ENCODE assay signal across 1 cellular context in the genomic region with DNA sequence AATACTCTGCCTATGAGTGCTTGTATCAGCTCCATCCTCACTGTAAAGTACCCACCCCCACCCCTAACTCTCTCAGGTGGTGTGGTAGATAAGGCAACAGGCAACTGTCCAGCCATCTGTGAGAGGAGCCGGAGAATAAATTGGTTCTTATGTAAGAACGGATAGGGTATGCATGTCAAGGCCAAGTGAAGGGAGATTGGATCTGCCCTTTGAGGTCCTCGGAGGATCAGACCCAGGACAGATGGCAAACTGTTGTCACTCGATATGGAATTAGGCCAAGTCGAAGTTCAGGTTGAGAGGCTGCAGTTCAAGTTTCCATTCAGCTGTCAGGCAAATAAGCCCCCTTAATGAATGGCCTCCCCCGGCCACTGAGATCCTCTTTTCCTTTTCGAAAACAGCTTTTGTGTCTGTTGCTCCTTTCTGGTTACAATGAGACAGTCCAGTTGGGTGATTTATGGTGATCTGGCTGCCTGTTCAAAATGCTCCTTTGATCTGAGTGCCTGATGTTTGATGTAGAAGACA.
TF ChIP-seq lines count a peak whose summit lies in the region.

No MANE protein-coding gene starts in this region.

TF ChIP-seq in K562, 482 proteins besides CTCF, POLR2A, EP300 and RAD21 (continued from another document and continues in another):
- TF ChIP-seq, protein P1, sequence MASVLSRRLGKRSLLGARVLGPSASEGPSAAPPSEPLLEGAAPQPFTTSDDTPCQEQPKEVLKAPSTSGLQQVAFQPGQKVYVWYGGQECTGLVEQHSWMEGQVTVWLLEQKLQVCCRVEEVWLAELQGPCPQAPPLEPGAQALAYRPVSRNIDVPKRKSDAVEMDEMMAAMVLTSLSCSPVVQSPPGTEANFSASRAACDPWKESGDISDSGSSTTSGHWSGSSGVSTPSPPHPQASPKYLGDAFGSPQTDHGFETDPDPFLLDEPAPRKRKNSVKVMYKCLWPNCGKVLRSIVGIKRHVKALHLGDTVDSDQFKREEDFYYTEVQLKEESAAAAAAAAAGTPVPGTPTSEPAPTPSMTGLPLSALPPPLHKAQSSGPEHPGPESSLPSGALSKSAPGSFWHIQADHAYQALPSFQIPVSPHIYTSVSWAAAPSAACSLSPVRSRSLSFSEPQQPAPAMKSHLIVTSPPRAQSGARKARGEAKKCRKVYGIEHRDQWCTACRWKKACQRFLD (CRISPR knock-in tag; IDR thresholded peaks at IDR 0.05), result peak; percentile 89
- TF ChIP-seq, protein P2, sequence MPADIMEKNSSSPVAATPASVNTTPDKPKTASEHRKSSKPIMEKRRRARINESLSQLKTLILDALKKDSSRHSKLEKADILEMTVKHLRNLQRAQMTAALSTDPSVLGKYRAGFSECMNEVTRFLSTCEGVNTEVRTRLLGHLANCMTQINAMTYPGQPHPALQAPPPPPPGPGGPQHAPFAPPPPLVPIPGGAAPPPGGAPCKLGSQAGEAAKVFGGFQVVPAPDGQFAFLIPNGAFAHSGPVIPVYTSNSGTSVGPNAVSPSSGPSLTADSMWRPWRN (IDR thresholded peaks at IDR 0.05; ENCODE audit: low read depth), result peak; percentile 93
- TF ChIP-seq, protein P3, sequence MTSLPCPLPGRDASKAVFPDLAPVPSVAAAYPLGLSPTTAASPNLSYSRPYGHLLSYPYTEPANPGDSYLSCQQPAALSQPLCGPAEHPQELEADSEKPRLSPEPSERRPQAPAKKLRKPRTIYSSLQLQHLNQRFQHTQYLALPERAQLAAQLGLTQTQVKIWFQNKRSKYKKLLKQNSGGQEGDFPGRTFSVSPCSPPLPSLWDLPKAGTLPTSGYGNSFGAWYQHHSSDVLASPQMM (CRISPR knock-in tag; IDR thresholded peaks at IDR 0.05), result no peak
- peak; percentile 86; the same call in 1 of the 2 replicates for TF ChIP-seq TARDBP (IDR thresholded peaks at IDR 0.05)
- TF ChIP-seq, protein P4, sequence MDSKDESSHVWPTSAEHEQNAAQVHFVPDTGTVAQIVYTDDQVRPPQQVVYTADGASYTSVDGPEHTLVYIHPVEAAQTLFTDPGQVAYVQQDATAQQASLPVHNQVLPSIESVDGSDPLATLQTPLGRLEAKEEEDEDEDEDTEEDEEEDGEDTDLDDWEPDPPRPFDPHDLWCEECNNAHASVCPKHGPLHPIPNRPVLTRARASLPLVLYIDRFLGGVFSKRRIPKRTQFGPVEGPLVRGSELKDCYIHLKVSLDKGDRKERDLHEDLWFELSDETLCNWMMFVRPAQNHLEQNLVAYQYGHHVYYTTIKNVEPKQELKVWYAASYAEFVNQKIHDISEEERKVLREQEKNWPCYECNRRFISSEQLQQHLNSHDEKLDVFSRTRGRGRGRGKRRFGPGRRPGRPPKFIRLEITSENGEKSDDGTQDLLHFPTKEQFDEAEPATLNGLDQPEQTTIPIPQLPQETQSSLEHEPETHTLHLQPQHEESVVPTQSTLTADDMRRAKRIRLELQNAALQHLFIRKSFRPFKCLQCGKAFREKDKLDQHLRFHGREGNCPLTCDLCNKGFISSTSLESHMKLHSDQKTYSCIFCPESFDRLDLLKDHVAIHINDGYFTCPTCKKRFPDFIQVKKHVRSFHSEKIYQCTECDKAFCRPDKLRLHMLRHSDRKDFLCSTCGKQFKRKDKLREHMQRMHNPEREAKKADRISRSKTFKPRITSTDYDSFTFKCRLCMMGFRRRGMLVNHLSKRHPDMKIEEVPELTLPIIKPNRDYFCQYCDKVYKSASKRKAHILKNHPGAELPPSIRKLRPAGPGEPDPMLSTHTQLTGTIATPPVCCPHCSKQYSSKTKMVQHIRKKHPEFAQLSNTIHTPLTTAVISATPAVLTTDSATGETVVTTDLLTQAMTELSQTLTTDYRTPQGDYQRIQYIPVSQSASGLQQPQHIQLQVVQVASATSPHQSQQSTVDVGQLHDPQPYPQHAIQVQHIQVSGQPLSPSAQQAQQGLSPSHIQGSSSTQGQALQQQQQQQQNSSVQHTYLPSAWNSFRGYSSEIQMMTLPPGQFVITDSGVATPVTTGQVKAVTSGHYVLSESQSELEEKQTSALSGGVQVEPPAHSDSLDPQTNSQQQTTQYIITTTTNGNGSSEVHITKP (IDR thresholded peaks at IDR 0.05; ENCODE audit: partially characterized antibody), result peak; percentile 92
- TF ChIP-seq CREM (IDR thresholded peaks at IDR 0.05; ENCODE audit: low read depth), result peak; percentile 83
- TF ChIP-seq CHD2 (IDR thresholded peaks at IDR 0.05; ENCODE audit: low read depth, low read length), result no peak
- TF ChIP-seq TOE1 (IDR thresholded peaks at IDR 0.05; ENCODE audit: borderline replicate concordance), result peak; percentile 69; the same call in 1 of the 2 replicates
- TF ChIP-seq TOE1 (CRISPR knock-in tag; IDR thresholded peaks at IDR 0.05; ENCODE audit: borderline replicate concordance, low read depth), result no peak
- no peak for TF ChIP-seq MCM2 (IDR thresholded peaks at IDR 0.05; ENCODE audit: low read depth)
- 0 out of 2 replicates have a peak, but pooled peaks have one; percentile 16 for TF ChIP-seq DIDO1 (tag; IDR thresholded peaks at IDR 0.05; ENCODE audit: low read depth)
- TF ChIP-seq CSDE1 (IDR thresholded peaks at IDR 0.05), result no peak
- no peak for TF ChIP-seq ZNF717 (CRISPR knock-in tag; IDR thresholded peaks at IDR 0.05)
- no peak for TF ChIP-seq NR2C2 (CRISPR knock-in tag; IDR thresholded peaks at IDR 0.05)
- peak; percentile 74; the same call in 1 of the 2 replicates for TF ChIP-seq NR2C2 (tag; IDR thresholded peaks at IDR 0.05)
- TF ChIP-seq, protein P5, sequence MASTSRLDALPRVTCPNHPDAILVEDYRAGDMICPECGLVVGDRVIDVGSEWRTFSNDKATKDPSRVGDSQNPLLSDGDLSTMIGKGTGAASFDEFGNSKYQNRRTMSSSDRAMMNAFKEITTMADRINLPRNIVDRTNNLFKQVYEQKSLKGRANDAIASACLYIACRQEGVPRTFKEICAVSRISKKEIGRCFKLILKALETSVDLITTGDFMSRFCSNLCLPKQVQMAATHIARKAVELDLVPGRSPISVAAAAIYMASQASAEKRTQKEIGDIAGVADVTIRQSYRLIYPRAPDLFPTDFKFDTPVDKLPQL (IDR thresholded peaks at IDR 0.05; ENCODE audit: extremely low read depth, insufficient read length), result no peak
- peak; percentile 96 for TF ChIP-seq DMBX1 (CRISPR knock-in tag; IDR thresholded peaks at IDR 0.05; ENCODE audit: borderline replicate concordance)
- 0 out of 2 replicates have a peak, but pooled peaks have one; percentile 37 for TF ChIP-seq ZNF707 (CRISPR knock-in tag; conservative IDR thresholded peaks at IDR 0.05)
- 0 out of 2 replicates have a peak, but pooled peaks have one; percentile 41 for TF ChIP-seq TEAD2 (tag; IDR thresholded peaks at IDR 0.05)
- TF ChIP-seq, protein P6, sequence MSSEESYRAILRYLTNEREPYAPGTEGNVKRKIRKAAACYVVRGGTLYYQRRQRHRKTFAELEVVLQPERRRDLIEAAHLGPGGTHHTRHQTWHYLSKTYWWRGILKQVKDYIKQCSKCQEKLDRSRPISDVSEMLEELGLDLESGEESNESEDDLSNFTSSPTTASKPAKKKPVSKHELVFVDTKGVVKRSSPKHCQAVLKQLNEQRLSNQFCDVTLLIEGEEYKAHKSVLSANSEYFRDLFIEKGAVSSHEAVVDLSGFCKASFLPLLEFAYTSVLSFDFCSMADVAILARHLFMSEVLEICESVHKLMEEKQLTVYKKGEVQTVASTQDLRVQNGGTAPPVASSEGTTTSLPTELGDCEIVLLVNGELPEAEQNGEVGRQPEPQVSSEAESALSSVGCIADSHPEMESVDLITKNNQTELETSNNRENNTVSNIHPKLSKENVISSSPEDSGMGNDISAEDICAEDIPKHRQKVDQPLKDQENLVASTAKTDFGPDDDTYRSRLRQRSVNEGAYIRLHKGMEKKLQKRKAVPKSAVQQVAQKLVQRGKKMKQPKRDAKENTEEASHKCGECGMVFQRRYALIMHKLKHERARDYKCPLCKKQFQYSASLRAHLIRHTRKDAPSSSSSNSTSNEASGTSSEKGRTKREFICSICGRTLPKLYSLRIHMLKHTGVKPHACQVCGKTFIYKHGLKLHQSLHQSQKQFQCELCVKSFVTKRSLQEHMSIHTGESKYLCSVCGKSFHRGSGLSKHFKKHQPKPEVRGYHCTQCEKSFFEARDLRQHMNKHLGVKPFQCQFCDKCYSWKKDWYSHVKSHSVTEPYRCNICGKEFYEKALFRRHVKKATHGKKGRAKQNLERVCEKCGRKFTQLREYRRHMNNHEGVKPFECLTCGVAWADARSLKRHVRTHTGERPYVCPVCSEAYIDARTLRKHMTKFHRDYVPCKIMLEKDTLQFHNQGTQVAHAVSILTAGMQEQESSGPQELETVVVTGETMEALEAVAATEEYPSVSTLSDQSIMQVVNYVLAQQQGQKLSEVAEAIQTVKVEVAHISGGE (CRISPR knock-in tag; IDR thresholded peaks at IDR 0.05), result peak in 1 of 3 experiments; percentile 79; a peak in 1 of 6 replicates
- peak; percentile 24; the same call in 1 of the 2 replicates for TF ChIP-seq JUN (IDR thresholded peaks at IDR 0.05; ENCODE audit: borderline replicate concordance, low read depth, low read length)
- TF ChIP-seq JUN (CRISPR knock-in tag; IDR thresholded peaks at IDR 0.05; ENCODE audit: borderline replicate concordance), result no peak
- peak; percentile 91 for TF ChIP-seq NFATC3 (IDR thresholded peaks at IDR 0.05)
- no peak for TF ChIP-seq RBBP5 (IDR thresholded peaks at IDR 0.05; ENCODE audit: borderline replicate concordance, insufficient read depth, low read length, poor library complexity, severe bottlenecking)
- TF ChIP-seq, protein P7, sequence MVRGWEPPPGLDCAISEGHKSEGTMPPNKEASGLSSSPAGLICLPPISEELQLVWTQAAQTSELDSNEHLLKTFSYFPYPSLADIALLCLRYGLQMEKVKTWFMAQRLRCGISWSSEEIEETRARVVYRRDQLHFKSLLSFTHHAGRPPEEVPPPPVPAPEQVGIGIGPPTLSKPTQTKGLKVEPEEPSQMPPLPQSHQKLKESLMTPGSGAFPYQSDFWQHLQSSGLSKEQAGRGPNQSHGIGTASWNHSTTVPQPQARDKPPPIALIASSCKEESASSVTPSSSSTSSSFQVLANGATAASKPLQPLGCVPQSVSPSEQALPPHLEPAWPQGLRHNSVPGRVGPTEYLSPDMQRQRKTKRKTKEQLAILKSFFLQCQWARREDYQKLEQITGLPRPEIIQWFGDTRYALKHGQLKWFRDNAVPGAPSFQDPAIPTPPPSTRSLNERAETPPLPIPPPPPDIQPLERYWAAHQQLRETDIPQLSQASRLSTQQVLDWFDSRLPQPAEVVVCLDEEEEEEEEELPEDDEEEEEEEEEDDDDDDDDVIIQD (CRISPR knock-in tag; IDR thresholded peaks at IDR 0.05), result no peak
- TF ChIP-seq ETV5 (CRISPR knock-in tag; IDR thresholded peaks at IDR 0.05; ENCODE audit: low read depth), result 0 out of 2 replicates have a peak, but pooled peaks have one; percentile 37
- TF ChIP-seq, protein P8, sequence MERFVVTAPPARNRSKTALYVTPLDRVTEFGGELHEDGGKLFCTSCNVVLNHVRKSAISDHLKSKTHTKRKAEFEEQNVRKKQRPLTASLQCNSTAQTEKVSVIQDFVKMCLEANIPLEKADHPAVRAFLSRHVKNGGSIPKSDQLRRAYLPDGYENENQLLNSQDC (CRISPR knock-in tag; IDR thresholded peaks at IDR 0.05), result no peak
- no peak for TF ChIP-seq BRD4 (IDR thresholded peaks at IDR 0.05)
- TF ChIP-seq CCAR2 (IDR thresholded peaks at IDR 0.05; ENCODE audit: low read depth, low read length), result no peak
- peak; percentile 42 for TF ChIP-seq DACH1 (IDR thresholded peaks at IDR 0.05; ENCODE audit: partially characterized antibody)
- no peak for TF ChIP-seq NFRKB (IDR thresholded peaks at IDR 0.05; ENCODE audit: low read depth)
- TF ChIP-seq PTBP1 (IDR thresholded peaks at IDR 0.05; ENCODE audit: low read depth, low read length), result no peak
- no peak for TF ChIP-seq ZZZ3 (IDR thresholded peaks at IDR 0.05)
- TF ChIP-seq SPI1 (IDR thresholded peaks at IDR 0.05; ENCODE audit: borderline replicate concordance, low read depth, low read length), result peak; percentile 39; the same call in 1 of the 2 replicates
- TF ChIP-seq KLF6 (CRISPR knock-in tag; IDR thresholded peaks at IDR 0.05; ENCODE audit: borderline replicate concordance), result peak; percentile 62; the same call in 1 of the 2 replicates
- TF ChIP-seq, protein P9, sequence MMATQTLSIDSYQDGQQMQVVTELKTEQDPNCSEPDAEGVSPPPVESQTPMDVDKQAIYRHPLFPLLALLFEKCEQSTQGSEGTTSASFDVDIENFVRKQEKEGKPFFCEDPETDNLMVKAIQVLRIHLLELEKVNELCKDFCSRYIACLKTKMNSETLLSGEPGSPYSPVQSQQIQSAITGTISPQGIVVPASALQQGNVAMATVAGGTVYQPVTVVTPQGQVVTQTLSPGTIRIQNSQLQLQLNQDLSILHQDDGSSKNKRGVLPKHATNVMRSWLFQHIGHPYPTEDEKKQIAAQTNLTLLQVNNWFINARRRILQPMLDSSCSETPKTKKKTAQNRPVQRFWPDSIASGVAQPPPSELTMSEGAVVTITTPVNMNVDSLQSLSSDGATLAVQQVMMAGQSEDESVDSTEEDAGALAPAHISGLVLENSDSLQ (IDR thresholded peaks at IDR 0.05), result peak; percentile 96
- no peak for TF ChIP-seq NFXL1 (CRISPR knock-in tag; IDR thresholded peaks at IDR 0.05)
- TF ChIP-seq, protein P10, sequence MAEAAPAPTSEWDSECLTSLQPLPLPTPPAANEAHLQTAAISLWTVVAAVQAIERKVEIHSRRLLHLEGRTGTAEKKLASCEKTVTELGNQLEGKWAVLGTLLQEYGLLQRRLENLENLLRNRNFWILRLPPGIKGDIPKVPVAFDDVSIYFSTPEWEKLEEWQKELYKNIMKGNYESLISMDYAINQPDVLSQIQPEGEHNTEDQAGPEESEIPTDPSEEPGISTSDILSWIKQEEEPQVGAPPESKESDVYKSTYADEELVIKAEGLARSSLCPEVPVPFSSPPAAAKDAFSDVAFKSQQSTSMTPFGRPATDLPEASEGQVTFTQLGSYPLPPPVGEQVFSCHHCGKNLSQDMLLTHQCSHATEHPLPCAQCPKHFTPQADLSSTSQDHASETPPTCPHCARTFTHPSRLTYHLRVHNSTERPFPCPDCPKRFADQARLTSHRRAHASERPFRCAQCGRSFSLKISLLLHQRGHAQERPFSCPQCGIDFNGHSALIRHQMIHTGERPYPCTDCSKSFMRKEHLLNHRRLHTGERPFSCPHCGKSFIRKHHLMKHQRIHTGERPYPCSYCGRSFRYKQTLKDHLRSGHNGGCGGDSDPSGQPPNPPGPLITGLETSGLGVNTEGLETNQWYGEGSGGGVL (CRISPR knock-in tag; IDR thresholded peaks at IDR 0.05), result no peak
- TF ChIP-seq, protein P11, sequence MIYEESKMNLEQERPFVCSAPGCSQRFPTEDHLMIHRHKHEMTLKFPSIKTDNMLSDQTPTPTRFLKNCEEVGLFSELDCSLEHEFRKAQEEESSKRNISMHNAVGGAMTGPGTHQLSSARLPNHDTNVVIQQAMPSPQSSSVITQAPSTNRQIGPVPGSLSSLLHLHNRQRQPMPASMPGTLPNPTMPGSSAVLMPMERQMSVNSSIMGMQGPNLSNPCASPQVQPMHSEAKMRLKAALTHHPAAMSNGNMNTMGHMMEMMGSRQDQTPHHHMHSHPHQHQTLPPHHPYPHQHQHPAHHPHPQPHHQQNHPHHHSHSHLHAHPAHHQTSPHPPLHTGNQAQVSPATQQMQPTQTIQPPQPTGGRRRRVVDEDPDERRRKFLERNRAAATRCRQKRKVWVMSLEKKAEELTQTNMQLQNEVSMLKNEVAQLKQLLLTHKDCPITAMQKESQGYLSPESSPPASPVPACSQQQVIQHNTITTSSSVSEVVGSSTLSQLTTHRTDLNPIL (CRISPR knock-in tag; IDR thresholded peaks at IDR 0.05), result no peak
- TF ChIP-seq TCFL5 (CRISPR knock-in tag; conservative IDR thresholded peaks at IDR 0.05), result peak; percentile 69
- 0 out of 2 replicates have a peak, but pooled peaks have one; percentile 40 for TF ChIP-seq ZNF23 (CRISPR knock-in tag; IDR thresholded peaks at IDR 0.05)
- TF ChIP-seq ESRRB (CRISPR knock-in tag; IDR thresholded peaks at IDR 0.05; ENCODE audit: borderline replicate concordance), result no peak
